Comparison of ENCODE assay signal across 20 cellular contexts in the genomic region with DNA sequence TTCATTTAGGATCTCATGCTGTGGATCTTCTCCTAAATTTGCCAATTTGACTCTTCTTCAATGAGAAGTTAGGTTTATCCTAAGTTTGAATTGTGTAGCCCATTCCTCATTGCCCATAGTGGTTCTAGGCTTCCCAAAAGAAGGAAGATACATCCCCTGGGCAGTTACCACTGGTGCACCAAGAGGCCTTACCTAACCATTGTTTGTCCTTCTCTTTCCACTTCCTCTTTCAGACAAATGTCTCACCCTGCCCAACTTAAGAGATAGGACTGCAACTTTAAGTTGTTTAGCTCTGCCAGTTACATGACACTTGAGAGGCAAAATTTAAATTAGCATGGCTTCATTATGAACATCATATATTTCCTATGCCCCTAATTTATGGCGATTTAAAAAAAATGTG. TPM values are rescaled to one million over a fixed set of nuclear protein-coding genes. Genes with fewer than 3 reads are reported as not detected.
"Had no signal": no experiment of that assay in that cellular context is flagged by ENCODE, and none has a peak within 500 bp of the region (broad histone marks: within the 10 kb centered on the region; RNA-seq: fewer than 3 reads in every experiment).

No MANE protein-coding gene starts in this region.

- DNase-seq: activated CD4-positive, alpha-beta T cell treated with anti-CD3 and anti-CD28 coated beads, Interleukin-2, amount 50 U/mL, for 48 hours; activated CD4-positive, CD25-positive, alpha-beta regulatory T cell treated with anti-CD3 and anti-CD28 coated beads, Interleukin-2, amount 50 U/mL, for 72 hours; activated naive CD8-positive, alpha-beta T cell treated with anti-CD3 and anti-CD28 coated beads, Interleukin-2, amount 10 ng/mL, durations not matched to agents 7 days and 5 days; activated T-cell treated with anti-CD3 and anti-CD28 coated beads, Interleukin-2, amount 50 U/mL, for 48 hours; anterior cingulate cortex; cerebellar nuclear complex; dorsolateral prefrontal cortex; hippocampal formation; nephron progenitor cell; psoas muscle; spleen; stimulated activated CD4-positive, alpha-beta T cell treated with anti-CD3 and anti-CD28 coated beads, Interleukin-1b, Interleukin-23, amount 100 ng/mL, for 48 hours; stimulated activated naive CD4-positive, alpha-beta T cell; substantia nigra; trophoblast cell had no signal

- ATAC-seq: esophagus mucosa, psoas muscle, sciatic nerve had no signal

- H3K27ac Mint-ChIP-seq: activated naive CD8-positive, alpha-beta T cell treated with anti-CD3 and anti-CD28 coated beads, Interleukin-2, amount 10 ng/mL, durations not matched to agents 7 days and 5 days; nephron progenitor cell had no signal

- H3K4me3 Mint-ChIP-seq: activated naive CD8-positive, alpha-beta T cell treated with anti-CD3 and anti-CD28 coated beads, Interleukin-2, amount 10 ng/mL, durations not matched to agents 7 days and 5 days; nephron progenitor cell had no signal

- FAIRE-seq: endometrium had no signal

- H3K9me3 Mint-ChIP-seq: activated naive CD8-positive, alpha-beta T cell treated with anti-CD3 and anti-CD28 coated beads, Interleukin-2, amount 10 ng/mL, durations not matched to agents 7 days and 5 days; nephron progenitor cell had no signal

RNA-seq across cellular contexts. Expression of gene KCNH3, which starts 9.4 kb away (rescaled TPM):
- total RNA-seq: esophagus mucosa, glomerular endothelial cell, osteoblast had no signal
